ENCODE assay signal across 8 cellular contexts in genomic region chr13:102774210-102774560, GRCh38. TPM values are rescaled to one million over a fixed set of nuclear protein-coding genes. Genes with fewer than 3 reads are reported as not detected.
A peak's percentile ranks its signal among the peaks of the same experiment; 100 is the strongest.
DNase-seq lines count a peak whose midpoint lies in the region; ATAC-seq, FAIRE-seq and TF ChIP-seq lines count a peak whose summit lies in the region.

No MANE protein-coding gene starts in this region.

- no peaks in the 10 kb centered on the region for H3K4me1 ChIP-seq in parathyroid adenoma

- H3K4me1 Mint-ChIP-seq in Calu3 (ENCODE audit: low read depth, unreplicated experiment): no peaks in the 10 kb centered on the region

- H3K79me2 ChIP-seq in parathyroid adenoma: no peaks in the 10 kb centered on the region

- peak overlapping the region; percentile 93 for H2AFZ ChIP-seq in parathyroid adenoma

- no peaks in the 10 kb centered on the region for H3K36me3 ChIP-seq in parathyroid adenoma (ENCODE audit: control insufficient read depth, insufficient read depth, low read length)

- peak overlapping the region; percentile 50 for H3K27ac Mint-ChIP-seq in Calu3 (ENCODE audit: unreplicated experiment)

- POLR2A ChIA-PET in RWPE1 (lab: Yijun Ruan, JAX; ENCODE audit: low non-redundant PET): interaction anchor here (0.6 kb wide), 1 partner anchor 52 kb away, joined by 3 read pairs; no protein-coding TSS in a partner anchor

- FAIRE-seq in RCC 7860 (lab: Jason Lieb, UNC): no peak

- H3K27me3 ChIP-seq in parathyroid adenoma (ENCODE audit: control insufficient read depth, insufficient read depth, low read length): no peaks in the 10 kb centered on the region

- no peak for ATAC-seq in HG02973 (IDR thresholded peaks at IDR 0.05; ENCODE audit: unreplicated experiment)

- DNase-seq in Calu3 (no peak), RWPE1 (ENCODE audit: low spot score) (no peak), epithelial cell of esophagus (ENCODE audit: low read depth) (no peak), GM13976 (ENCODE audit: low spot score) (no peak), hepatic stellate cell (ENCODE audit: low spot score) (no peak), RCC 7860 (ENCODE audit: low spot score) (no peak)

- no TSS peak for BruUV-seq in Calu3 (replicated peaks; lab: Mats Ljungman, UMichigan)

- no peak for TF ChIP-seq CTCF in Calu3 (IDR thresholded peaks at IDR 0.05; ENCODE audit: unreplicated experiment)
- no peak for TF ChIP-seq CTCF in RWPE1 (conservative IDR thresholded peaks at IDR 0.05; ENCODE audit: low read depth)
- no peak for TF ChIP-seq CTCF in epithelial cell of esophagus (IDR thresholded peaks at IDR 0.05; ENCODE audit: insufficient read depth, low read depth, low read length, missing control alignments)
- TF ChIP-seq CTCF in parathyroid adenoma (IDR thresholded peaks at IDR 0.05): no peak
- TF ChIP-seq CTCF in GM13976 (IDR thresholded peaks at IDR 0.05; ENCODE audit: borderline replicate concordance, control extremely low read depth, extremely low read depth, insufficient read depth, missing control alignments): no peak

- in situ Hi-C loops in GM13976 (cut with MboI; ENCODE audit: low sequenced_read_pairs, unreplicated experiment): loop anchor here (10.0 kb wide), 1 partner anchor 179 kb away; the partner anchor contains the start of gene TPP2

- H3K36me3 Mint-ChIP-seq in Calu3 (ENCODE audit: insufficient read depth, unreplicated experiment): peaks cover 20% of the 10 kb centered on the region

- H3K4me2 ChIP-seq in parathyroid adenoma (ENCODE audit: low read length): peak overlapping the region; percentile 86

- no peaks in the 10 kb centered on the region for H3K9me3 Mint-ChIP-seq in Calu3 (ENCODE audit: low read depth, unreplicated experiment)

- no peak overlapping the region for H3K9ac ChIP-seq in parathyroid adenoma

- intact Hi-C loops in Calu3 (cut with micrococcal nuclease; ENCODE audit: unreplicated experiment): no loop called here

- peak overlapping the region; percentile 72 for H3K4me3 Mint-ChIP-seq in Calu3 (ENCODE audit: low read depth, unreplicated experiment)

- no peaks in the 10 kb centered on the region for H3K27me3 Mint-ChIP-seq in Calu3 (ENCODE audit: unreplicated experiment)

- no peaks in the 10 kb centered on the region for H3K9me3 ChIP-seq in parathyroid adenoma (ENCODE audit: control insufficient read depth, low read length)

- CTCF ChIA-PET in Calu3 (lab: Charles Lee): no interaction called here
- CTCF ChIA-PET in RWPE1 (lab: Yijun Ruan, JAX): interaction anchor here (0.7 kb wide), 1 partner anchor 8 kb away, joined by 3 read pairs; no protein-coding TSS in a partner anchor

- H3K4me3 ChIP-seq in epithelial cell of esophagus (ENCODE audit: low read length) (peak overlapping the region; percentile 73), parathyroid adenoma (ENCODE audit: low read depth, low read length) (peak overlapping the region; percentile 76)

- H3K27ac ChIP-seq in RWPE1 (peak overlapping the region; percentile 81), parathyroid adenoma (no peak overlapping the region)

RNA-seq across cellular contexts. Expression of gene TEX30, which starts 0.6 kb away (rescaled TPM):
- total RNA-seq in Calu3 (2022): 7.4 and 7.9 TPM in 2 replicates

RNA-seq across cellular contexts. Expression of gene POGLUT2, which starts 24.6 kb away (rescaled TPM):
- total RNA-seq in Calu3 (2022): 1.9 and 2.3 TPM in 2 replicates

RNA-seq across cellular contexts. Expression of gene BIVM, which starts 24.7 kb away (rescaled TPM):
- 11.0 and 12.6 TPM in 2 replicates for total RNA-seq in Calu3 (2022)
